ENCODE assay signal across 22 cellular contexts in genomic region chr12:114710151-114710550, GRCh38. TPM values are rescaled to one million over a fixed set of nuclear protein-coding genes. Genes with fewer than 3 reads are reported as not detected.
DNase-seq lines count a peak whose midpoint lies in the region; ATAC-seq, FAIRE-seq and TF ChIP-seq lines count a peak whose summit lies in the region.
"Had no signal": no experiment of that assay in that cellular context is flagged by ENCODE, and none has a peak within 500 bp of the region (broad histone marks: within the 10 kb centered on the region; RNA-seq: fewer than 3 reads in every experiment).

No MANE protein-coding gene starts in this region.

- TF ChIP-seq CTCF in GM12878 (IDR thresholded peaks at IDR 0.05 in 2 of 3, conservative IDR thresholded peaks at IDR 0.05 in 1 of 3; ENCODE audit: control insufficient read depth in 2 of 3, extremely low read depth in 1 of 3, insufficient read depth in 1 of 3, low read depth in 3 of 3, low read length in 3 of 3) (no peak), mesothelial cell of epicardium (IDR thresholded peaks at IDR 0.05; ENCODE audit: unreplicated experiment) (no peak)

- H3K9me3 Mint-ChIP-seq in stimulated activated naive CD8-positive, alpha-beta T cell treated with anti-CD3 and anti-CD28 coated beads, Interleukin-15, amount 100 ng/mL, for 72 hours: peaks cover 0 to 7% of the 10 kb centered on the region in 2 donors
- H3K9me3 Mint-ChIP-seq in mesothelial cell of epicardium: peaks cover 3% of the 10 kb centered on the region

- peak overlapping the region; percentile 57 to 83 for H3K27ac Mint-ChIP-seq in stimulated activated naive CD8-positive, alpha-beta T cell treated with anti-CD3 and anti-CD28 coated beads, Interleukin-15, amount 100 ng/mL, for 72 hours
- peak overlapping the region; percentile 98 for H3K27ac Mint-ChIP-seq in mesothelial cell of epicardium
- H3K27ac Mint-ChIP-seq: CD8-positive, alpha-beta memory T cell; HFFc6 had no signal

- H3K4me1 Mint-ChIP-seq in stimulated activated naive CD8-positive, alpha-beta T cell treated with anti-CD3 and anti-CD28 coated beads, Interleukin-15, amount 100 ng/mL, for 72 hours: no peaks in the 10 kb centered on the region
- H3K4me1 Mint-ChIP-seq in mesothelial cell of epicardium: peaks cover 61% of the 10 kb centered on the region
- H3K4me1 Mint-ChIP-seq: CD8-positive, alpha-beta memory T cell had no signal

- no peak overlapping the region for H3K4me3 Mint-ChIP-seq in stimulated activated naive CD8-positive, alpha-beta T cell treated with anti-CD3 and anti-CD28 coated beads, Interleukin-15, amount 100 ng/mL, for 72 hours
- peak overlapping the region; percentile 51 for H3K4me3 Mint-ChIP-seq in mesothelial cell of epicardium
- H3K4me3 Mint-ChIP-seq: CD8-positive, alpha-beta memory T cell; HFFc6 had no signal

- no peak overlapping the region for H2AFZ ChIP-seq in GM12878 (ENCODE audit: control insufficient read depth, low read depth, low read length)

- no peak overlapping the region for H3K4me3 ChIP-seq in GM12878

- H3K36me3 Mint-ChIP-seq in mesothelial cell of epicardium: peaks cover 3% of the 10 kb centered on the region
- H3K36me3 Mint-ChIP-seq: CD8-positive, alpha-beta memory T cell had no signal

- H3K27me3 ChIP-seq in GM12878 (replicated peaks in 1 of 2; ENCODE audit: control insufficient read depth in 2 of 2, insufficient read depth in 2 of 2, low read length in 1 of 2): no peaks in the 10 kb centered on the region

- intact Hi-C loops in GM12878 (cut with micrococcal nuclease; ENCODE audit: unreplicated experiment): no loop called here

- no peaks in the 10 kb centered on the region for H3K79me2 ChIP-seq in GM12878 (ENCODE audit: control insufficient read depth, insufficient read depth, low read length)

- H3K27me3 Mint-ChIP-seq in stimulated activated naive CD8-positive, alpha-beta T cell treated with anti-CD3 and anti-CD28 coated beads, Interleukin-15, amount 100 ng/mL, for 72 hours: peaks cover 34% of the 10 kb centered on the region
- H3K27me3 Mint-ChIP-seq in mesothelial cell of epicardium (ENCODE audit: low read depth): no peaks in the 10 kb centered on the region

- TF ChIP-seq EP300 in GM12878 (IDR thresholded peaks at IDR 0.05; ENCODE audit: borderline replicate concordance in 1 of 2, control insufficient read depth in 1 of 2, low read depth in 2 of 2, low read length in 2 of 2): no peak

- no peak for TF ChIP-seq RAD21 in GM12878 (IDR thresholded peaks at IDR 0.05; ENCODE audit: insufficient read depth, low read depth, low read length)

- no peak overlapping the region for H3K4me2 ChIP-seq in GM12878 (ENCODE audit: control insufficient read depth, insufficient read depth)

- SMC1A ChIA-PET in GM12878 (lab: Charles Lee; ENCODE audit: uncharacterized antibody, unreplicated experiment): no interaction called here

- 1% methylated on average over 7 of the region's 7 CpGs for WGBS in GM12878 (ENCODE audit: insufficient coverage, insufficient replicate concordance, low lambda C conversion rate, missing lambda C conversion rate)

- no TSS peak for BruUV-seq in GM12878 (replicated peaks; lab: Mats Ljungman, UMichigan)

- no peaks in the 10 kb centered on the region; the same call in 2 of the 3 replicates for H3K9me3 ChIP-seq in GM12878 (replicated peaks; ENCODE audit: control insufficient read depth, insufficient read depth, low read length)

- H3K4me1 ChIP-seq in GM12878 (ENCODE audit: control insufficient read depth, insufficient read depth, low read length): no peaks in the 10 kb centered on the region

- POLR2A ChIA-PET in GM12878 (lab: Charles Lee): no interaction called here

- no peaks in the 10 kb centered on the region for H4K20me1 ChIP-seq in GM12878 (ENCODE audit: control insufficient read depth, insufficient read depth)

- in situ Hi-C loops in GM12878 (cut with MboI): no loop called here

- DNase-seq in stimulated activated naive CD8-positive, alpha-beta T cell treated with anti-CD3 and anti-CD28 coated beads, Interleukin-15, amount 100 ng/mL, for 72 hours: no peak
- no peak for DNase-seq in stimulated activated naive CD8-positive, alpha-beta T cell treated with anti-CD3 and anti-CD28 coated beads, Interleukin-15, Interleukin-2, amounts not matched to agents 100 U/mL and 50 U/mL, for 24 hours
- DNase-seq in GM12878 (ENCODE audit: low read depth, low spot score): no peak
- peak in 1 of 2 experiments; percentile 59 for DNase-seq in mesothelial cell of epicardium (ENCODE audit: low spot score in 2 of 2, unreplicated experiment in 2 of 2)
- DNase-seq in AG08395 (ENCODE audit: low spot score): no peak
- DNase-seq in activated CD4-positive, CD25-positive, alpha-beta regulatory T cell (lab: John Stamatoyannopoulos, UW): no peak
- DNase-seq: CD8-positive, alpha-beta memory T cell; DMS79 treated with DMSO at 0.1 percent for 48 hours; GOT3; HFFc6; MV-4-11; NCI-H1417; NCI-H2029; NCI-H774 had no signal

- RAD21 ChIA-PET in GM12878 (lab: Charles Lee; ENCODE audit: unreplicated experiment): no interaction called here

- no peak for TF ChIP-seq POLR2A in GM12878 (IDR thresholded peaks at IDR 0.05; ENCODE audit: low read depth, low read length)

- peak; percentile 31 for ATAC-seq in stimulated activated naive CD8-positive, alpha-beta T cell treated with anti-CD3 and anti-CD28 coated beads, Interleukin-15, amount 100 ng/mL, for 72 hours
- ATAC-seq in stimulated activated naive CD8-positive, alpha-beta T cell treated with anti-CD3 and anti-CD28 coated beads, Interleukin-15, Interleukin-2, amounts not matched to agents 100 U/mL and 50 U/mL, for 24 hours: no peak
- ATAC-seq in GM12878 (peak; percentile 31), HG03520 (IDR thresholded peaks at IDR 0.05; ENCODE audit: unreplicated experiment) (no peak), GM21367 (IDR thresholded peaks at IDR 0.05; ENCODE audit: unreplicated experiment) (no peak)

- no peak overlapping the region for H3K27ac ChIP-seq in GM12878 (ENCODE audit: control insufficient read depth, insufficient read depth)
- H3K27ac ChIP-seq: 22Rv1, HL-60 had no signal

- CTCF ChIA-PET in GM12878 (lab: Yijun Ruan, JAX): no interaction called here

- H3K36me3 ChIP-seq in GM12878 (ENCODE audit: control insufficient read depth in 2 of 2, insufficient read depth in 2 of 2, low read length in 1 of 2): no peaks in the 10 kb centered on the region

- FAIRE-seq in GM12878 (lab: Jason Lieb, UNC): no peak
- FAIRE-seq: G401.6, GM12891, GM18507, HTR-8/SVneo had no signal

- no peak overlapping the region for H3K9ac ChIP-seq in GM12878 (ENCODE audit: control insufficient read depth, insufficient read depth, low read length)

TF ChIP-seq in GM12878, 131 proteins besides CTCF, POLR2A, EP300 and RAD21:
- TF ChIP-seq FOXM1 (IDR thresholded peaks at IDR 0.05; ENCODE audit: low read depth, low read length) (no peak), BHLHE40 (IDR thresholded peaks at IDR 0.05; ENCODE audit: borderline replicate concordance in 1 of 2, low read depth in 2 of 2, low read length in 1 of 2) (peak; percentile 33 to 47; a peak in 2 of 4 replicates)
TF ChIP-seq in GM12878: peak in this region for 1.

RNA-seq across cellular contexts. Expression of gene TBX3, which starts 26.2 kb away (rescaled TPM):
- total RNA-seq in GM12878 (2013; cell fraction: nucleolus; rRNA removed): not detected in 2 replicates
- total RNA-seq in GM12878 (2014; rRNA removed) (not detected in 2 replicates), GM12878 (2014; rRNA removed; fragmentation: Illumina TruSeq; extraction: Trizol) (not detected in 2 replicates), GM12878 (2021) (0.11 and 0.28 TPM in 2 replicates), mesothelial cell of epicardium (409 to 427 TPM (median 425 TPM) in 3 replicates)
- polyA plus RNA-seq in GM12878 (2011; ENCODE audit: low read depth): not detected
- polyA plus RNA-seq in GM12878 (2011; rRNA removed) (0.01 and 0.08 TPM in 2 replicates), GM12878 (2014; fragmentation: Illumina TruSeq; extraction: Trizol) (not detected in 2 replicates), GM12878 (2014; fragmentation: Nextera tagmentation; extraction: Ambion mirVana) (not detected), GM12878 (2014; rRNA removed) (not detected in 2 replicates), GM12878 (2016; fragmentation: Nextera tagmentation; extraction: Ambion mirVana) (under 1 TPM in 1 of 2 experiments, not detected in 1; 0.04 TPM)
- 0.07 TPM in 1 of 2 replicates, not detected in the other for polyA plus RNA-seq in GM12878 (2011; cell fraction: cytosol; rRNA removed)
- polyA plus RNA-seq in GM12878 (2011; cell fraction: nucleus; rRNA removed): 0.06 and 0.18 TPM in 2 replicates
- not detected in 2 replicates for polyA plus RNA-seq in GM12878 (2012)
- polyA minus RNA-seq in GM12878 (2011; rRNA and poly(A)+ RNA removed): not detected in 2 replicates
- 0.27 and 0.42 TPM in 2 replicates for polyA minus RNA-seq in GM12878 (2011; cell fraction: cytosol; rRNA and poly(A)+ RNA removed)
- 0.12 and 0.86 TPM in 2 replicates for polyA minus RNA-seq in GM12878 (2011; cell fraction: nucleus; rRNA and poly(A)+ RNA removed)
- total RNA-seq: CD8-positive, alpha-beta memory T cell had no signal
- polyA plus RNA-seq: CD8-positive, alpha-beta memory T cell had no signal

Comparison
In these comparisons a context has a peak if more than half of its experiments do, and no peak if none do; other contexts are left out.
1. ATAC-seq: peak in stimulated activated naive CD8-positive, alpha-beta T cell treated with anti-CD3 and anti-CD28 coated beads, Interleukin-15, amount 100 ng/mL, for 72 hours (single experiment) and GM12878 (single experiment); none in stimulated activated naive CD8-positive, alpha-beta T cell treated with anti-CD3 and anti-CD28 coated beads, Interleukin-15, Interleukin-2, amounts not matched to agents 100 U/mL and 50 U/mL, for 24 hours (single experiment), HG03520 (single experiment) and GM21367 (single experiment).
2. RNA of gene TBX3, which starts 26.2 kb away (total RNA-seq): 409 to 427 TPM in mesothelial cell of epicardium; 0.11 to 0.28 TPM in GM12878; every median in the first group is over 100 times any median in the second.